In genomic region chr2:172914277-172915003, GRCh38 we compare ENCODE assay signal across 19 cellular contexts.
"Had no signal": no experiment of that assay in that cellular context is flagged by ENCODE, and none has a peak within 500 bp of the region (broad histone marks: within the 10 kb centered on the region; RNA-seq: fewer than 3 reads in every experiment).

No MANE protein-coding gene starts in this region.

- H3K27me3 ChIP-seq: hepatocyte, spleen, tibial artery, upper lobe of right lung had no signal

- H3K4me1 ChIP-seq: psoas muscle, spleen, tibial artery, upper lobe of right lung had no signal

- H3K9me3 ChIP-seq: neutrophil, psoas muscle, spleen, tibial artery, upper lobe of right lung had no signal

- H3K79me2 ChIP-seq: hepatocyte had no signal

- H3K9me3 Mint-ChIP-seq: dendritic cell treated with granulocyte-macrophage colony-stimulating factor and Interleukin-4, amounts not matched to agents 40 ng/mL and 50 ng/mL, for 4 days; naive thymus-derived CD8-positive, alpha-beta T cell; stimulated activated memory B cell treated with anti-CD40 and anti-IgM and Interleukin-4, amounts not matched to agents 10 μg/mL and 1 μg/mL and 100 μg/mL, for 72 hours; stimulated activated naive CD8-positive, alpha-beta T cell treated with anti-CD3 and anti-CD28 coated beads, Interleukin-15, Interleukin-2, amounts not matched to agents 100 ng/mL and 50 ng/mL, for 24 hours had no signal

- H3K36me3 ChIP-seq: neutrophil, spleen, tibial artery, upper lobe of right lung had no signal

- DNase-seq: erythroblast; foreskin melanocyte; head of caudate nucleus; mesendoderm; naive thymus-derived CD8-positive, alpha-beta T cell; psoas muscle; retina; spleen; stimulated activated CD4-positive, alpha-beta T cell treated with anti-CD3 and anti-CD28 coated beads, Interleukin-15, amount 100 ng/mL, for 24 hours; stimulated activated CD4-positive, alpha-beta T cell treated with anti-CD3 and anti-CD28 coated beads, Interleukin-1b, Interleukin-23, amount 100 ng/mL, for 48 hours; stimulated activated CD4-positive, alpha-beta T cell treated with anti-CD3 and anti-CD28 coated beads, Interleukin-4, amount 100 ng/mL, for 24 hours; tibial artery; upper lobe of right lung had no signal

- H3K36me3 Mint-ChIP-seq: naive thymus-derived CD8-positive, alpha-beta T cell; stimulated activated memory B cell treated with anti-CD40 and anti-IgM and Interleukin-4, amounts not matched to agents 10 μg/mL and 1 μg/mL and 100 μg/mL, for 72 hours had no signal

- H3K4me3 Mint-ChIP-seq: dendritic cell treated with granulocyte-macrophage colony-stimulating factor and Interleukin-4, amounts not matched to agents 40 ng/mL and 50 ng/mL, for 4 days; naive thymus-derived CD8-positive, alpha-beta T cell; stimulated activated memory B cell treated with anti-CD40 and anti-IgM and Interleukin-4, amounts not matched to agents 10 μg/mL and 1 μg/mL and 100 μg/mL, for 72 hours; stimulated activated naive CD8-positive, alpha-beta T cell treated with anti-CD3 and anti-CD28 coated beads, Interleukin-15, Interleukin-2, amounts not matched to agents 100 ng/mL and 50 ng/mL, for 24 hours had no signal

- H3K27ac ChIP-seq: hepatocyte, neutrophil, psoas muscle, spleen, tibial artery, upper lobe of right lung had no signal

- ATAC-seq: naive thymus-derived CD8-positive, alpha-beta T cell; psoas muscle; sciatic nerve; stimulated activated memory B cell treated with anti-CD40 and anti-IgM and Interleukin-4, amounts not matched to agents 10 μg/mL and 1 μg/mL and 100 μg/mL, for 72 hours; upper lobe of right lung had no signal

- H2AFZ ChIP-seq: hepatocyte had no signal

- H3K27ac Mint-ChIP-seq: dendritic cell treated with granulocyte-macrophage colony-stimulating factor and Interleukin-4, amounts not matched to agents 40 ng/mL and 50 ng/mL, for 4 days; stimulated activated memory B cell treated with anti-CD40 and anti-IgM and Interleukin-4, amounts not matched to agents 10 μg/mL and 1 μg/mL and 100 μg/mL, for 72 hours; stimulated activated naive CD8-positive, alpha-beta T cell treated with anti-CD3 and anti-CD28 coated beads, Interleukin-15, Interleukin-2, amounts not matched to agents 100 ng/mL and 50 ng/mL, for 24 hours had no signal

- H3K4me3 ChIP-seq: hepatocyte, psoas muscle, spleen, tibial artery, upper lobe of right lung had no signal

- H3K4me2 ChIP-seq: hepatocyte had no signal
